ENCODE assay signal across 24 cellular contexts in genomic region chr15:93664180-93664951, GRCh38.
"Had no signal": no experiment of that assay in that cellular context is flagged by ENCODE, and none has a peak within 500 bp of the region (broad histone marks: within the 10 kb centered on the region; RNA-seq: fewer than 3 reads in every experiment).

No MANE protein-coding gene starts in this region.

- DNase-seq: activated CD4-positive, alpha-beta T cell treated with anti-CD3 and anti-CD28 coated beads, Interleukin-2, amount 50 U/mL, for 1 hour; activated CD4-positive, CD25-positive, alpha-beta regulatory T cell; activated CD8-positive, alpha-beta memory T cell treated with anti-CD3 and anti-CD28 coated beads, Interleukin-2, amount 50 U/mL, for 4 hours; activated effector memory CD4-positive, alpha-beta T cell treated with Interleukin-2 at 50 U/mL for 16 hours; activated naive CD4-positive, alpha-beta T cell treated with anti-CD3 and anti-CD28 coated beads, Interleukin-2, amount 10 ng/mL, durations not matched to agents 7 days and 5 days; activated naive CD8-positive, alpha-beta T cell treated with anti-CD3 and anti-CD28 coated beads, Interleukin-2, amount 50 U/mL, for 24 hours; activated T-cell treated with anti-CD3 and anti-CD28 coated beads, Interleukin-2, amount 50 U/mL, for 4 hours; anterior cingulate cortex; brain microvascular endothelial cell; cortex of kidney; erythroblast; gastrocnemius medialis; left cardiac atrium; lower lobe of right lung; occipital lobe; posterior cingulate gyrus; stimulated activated CD4-positive, alpha-beta T cell treated with anti-CD3 and anti-CD28 coated beads, Interleukin-2, amount 100 ng/mL, for 24 hours; stimulated activated naive CD4-positive, alpha-beta T cell treated with Interleukin-2 at 50 U/mL for 16 hours; T-helper 1 cell; T-helper 9 cell; thyroid gland had no signal

- H3K27me3 Mint-ChIP-seq: activated naive CD4-positive, alpha-beta T cell treated with anti-CD3 and anti-CD28 coated beads, Interleukin-2, amount 10 ng/mL, durations not matched to agents 7 days and 5 days; activated naive CD8-positive, alpha-beta T cell treated with anti-CD3 and anti-CD28 coated beads, Interleukin-2, amount 50 U/mL, for 24 hours had no signal

- H3K27ac ChIP-seq: brain microvascular endothelial cell, lower lobe of right lung, thyroid gland had no signal

- H3K27me3 ChIP-seq: brain microvascular endothelial cell, gastrocnemius medialis, thyroid gland had no signal

- ATAC-seq: activated naive CD8-positive, alpha-beta T cell treated with anti-CD3 and anti-CD28 coated beads, Interleukin-2, amount 50 U/mL, for 24 hours; activated T-cell treated with anti-CD3 and anti-CD28 coated beads, Interleukin-2, amount 50 U/mL, for 4 hours; lower lobe of right lung; natural killer cell treated with Interleukin-12 subunit alpha and Interleukin-12 subunit beta and Interleukin-15 and Interleukin-18, amount 100 ng/mL, for 72 hours had no signal

- H3K27ac Mint-ChIP-seq: activated naive CD4-positive, alpha-beta T cell treated with anti-CD3 and anti-CD28 coated beads, Interleukin-2, amount 10 ng/mL, durations not matched to agents 7 days and 5 days; activated naive CD8-positive, alpha-beta T cell treated with anti-CD3 and anti-CD28 coated beads, Interleukin-2, amount 50 U/mL, for 24 hours; mesothelial cell of epicardium; natural killer cell treated with Interleukin-12 subunit alpha and Interleukin-12 subunit beta and Interleukin-15 and Interleukin-18, amount 100 ng/mL, for 72 hours had no signal

- H3K4me1 ChIP-seq: gastrocnemius medialis, lower lobe of right lung, thyroid gland had no signal

- H3K36me3 ChIP-seq: brain microvascular endothelial cell, gastrocnemius medialis, lower lobe of right lung, thyroid gland had no signal

- H3K4me3 Mint-ChIP-seq: activated naive CD4-positive, alpha-beta T cell treated with anti-CD3 and anti-CD28 coated beads, Interleukin-2, amount 10 ng/mL, durations not matched to agents 7 days and 5 days; activated naive CD8-positive, alpha-beta T cell treated with anti-CD3 and anti-CD28 coated beads, Interleukin-2, amount 50 U/mL, for 24 hours; activated T-cell treated with anti-CD3 and anti-CD28 coated beads, Interleukin-2, amount 50 U/mL, for 4 hours; central memory CD8-positive, alpha-beta T cell; mesothelial cell of epicardium; natural killer cell treated with Interleukin-12 subunit alpha and Interleukin-12 subunit beta and Interleukin-15 and Interleukin-18, amount 100 ng/mL, for 72 hours had no signal

- H3K36me3 Mint-ChIP-seq: activated naive CD4-positive, alpha-beta T cell treated with anti-CD3 and anti-CD28 coated beads, Interleukin-2, amount 10 ng/mL, durations not matched to agents 7 days and 5 days; mesothelial cell of epicardium; natural killer cell treated with Interleukin-12 subunit alpha and Interleukin-12 subunit beta and Interleukin-15 and Interleukin-18, amount 100 ng/mL, for 72 hours had no signal

- H3K9me3 Mint-ChIP-seq: activated naive CD4-positive, alpha-beta T cell treated with anti-CD3 and anti-CD28 coated beads, Interleukin-2, amount 10 ng/mL, durations not matched to agents 7 days and 5 days; activated naive CD8-positive, alpha-beta T cell treated with anti-CD3 and anti-CD28 coated beads, Interleukin-2, amount 50 U/mL, for 24 hours; activated T-cell treated with anti-CD3 and anti-CD28 coated beads, Interleukin-2, amount 50 U/mL, for 4 hours; central memory CD8-positive, alpha-beta T cell; mesothelial cell of epicardium; natural killer cell treated with Interleukin-12 subunit alpha and Interleukin-12 subunit beta and Interleukin-15 and Interleukin-18, amount 100 ng/mL, for 72 hours had no signal

- H3K4me3 ChIP-seq: gastrocnemius medialis, lower lobe of right lung, thyroid gland had no signal

- H3K4me1 Mint-ChIP-seq: activated naive CD4-positive, alpha-beta T cell treated with anti-CD3 and anti-CD28 coated beads, Interleukin-2, amount 10 ng/mL, durations not matched to agents 7 days and 5 days; activated naive CD8-positive, alpha-beta T cell treated with anti-CD3 and anti-CD28 coated beads, Interleukin-2, amount 50 U/mL, for 24 hours; central memory CD8-positive, alpha-beta T cell; mesothelial cell of epicardium had no signal

- H3K9me3 ChIP-seq: gastrocnemius medialis, lower lobe of right lung, thyroid gland had no signal
